1 cellular context compared by ENCODE assay signal in the genomic region with DNA sequence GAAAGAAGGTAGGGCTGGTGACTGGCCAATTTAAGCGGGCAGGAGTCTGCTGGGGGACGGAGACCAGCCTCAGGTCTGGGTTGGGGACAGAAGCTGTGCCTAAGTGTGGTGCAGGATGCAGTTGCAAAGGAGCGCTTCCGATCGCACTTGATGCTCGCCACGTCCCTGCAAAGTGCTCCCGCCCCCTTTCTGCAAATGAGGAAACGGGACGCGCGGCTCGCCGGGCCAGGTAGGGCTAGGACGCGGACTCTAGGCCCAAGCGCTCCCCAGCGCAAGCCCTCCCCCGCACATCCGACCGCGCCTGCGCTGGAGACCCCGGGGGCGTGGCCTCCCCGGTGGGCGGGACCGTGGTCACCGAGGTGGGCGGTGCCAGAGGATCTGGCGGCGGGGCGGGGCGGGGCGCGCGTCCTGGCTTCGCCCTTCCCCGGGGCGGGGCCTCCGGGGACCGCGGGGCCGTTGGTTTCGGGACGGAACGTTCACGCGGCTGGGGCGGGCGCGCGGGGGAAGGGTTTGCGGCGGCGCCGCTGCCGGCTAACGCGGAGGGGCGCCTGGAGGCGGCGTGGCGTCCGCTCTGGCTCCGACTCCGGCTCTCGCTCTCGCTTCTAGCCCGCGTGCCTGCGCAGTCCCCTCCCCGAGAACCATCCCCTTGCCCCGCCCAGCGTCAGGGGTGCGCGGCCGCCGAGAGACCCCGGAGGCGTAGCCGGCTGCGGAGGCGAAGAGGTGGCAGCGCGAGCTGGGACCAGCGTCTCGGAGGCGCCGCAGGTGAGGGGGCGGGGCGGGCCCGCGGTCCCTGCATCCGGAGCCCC.
TF ChIP-seq lines count a peak whose summit lies in the region.

A gene (plus strand): TSS at position 513 of the 806 bp plus-strand sequence. CDS start 12,446 bp downstream, outside the sequence.

TF ChIP-seq in HepG2, 621 proteins besides CTCF, POLR2A, EP300 and RAD21 (continued from another document and continues in another):
- TF ChIP-seq, protein P1, sequence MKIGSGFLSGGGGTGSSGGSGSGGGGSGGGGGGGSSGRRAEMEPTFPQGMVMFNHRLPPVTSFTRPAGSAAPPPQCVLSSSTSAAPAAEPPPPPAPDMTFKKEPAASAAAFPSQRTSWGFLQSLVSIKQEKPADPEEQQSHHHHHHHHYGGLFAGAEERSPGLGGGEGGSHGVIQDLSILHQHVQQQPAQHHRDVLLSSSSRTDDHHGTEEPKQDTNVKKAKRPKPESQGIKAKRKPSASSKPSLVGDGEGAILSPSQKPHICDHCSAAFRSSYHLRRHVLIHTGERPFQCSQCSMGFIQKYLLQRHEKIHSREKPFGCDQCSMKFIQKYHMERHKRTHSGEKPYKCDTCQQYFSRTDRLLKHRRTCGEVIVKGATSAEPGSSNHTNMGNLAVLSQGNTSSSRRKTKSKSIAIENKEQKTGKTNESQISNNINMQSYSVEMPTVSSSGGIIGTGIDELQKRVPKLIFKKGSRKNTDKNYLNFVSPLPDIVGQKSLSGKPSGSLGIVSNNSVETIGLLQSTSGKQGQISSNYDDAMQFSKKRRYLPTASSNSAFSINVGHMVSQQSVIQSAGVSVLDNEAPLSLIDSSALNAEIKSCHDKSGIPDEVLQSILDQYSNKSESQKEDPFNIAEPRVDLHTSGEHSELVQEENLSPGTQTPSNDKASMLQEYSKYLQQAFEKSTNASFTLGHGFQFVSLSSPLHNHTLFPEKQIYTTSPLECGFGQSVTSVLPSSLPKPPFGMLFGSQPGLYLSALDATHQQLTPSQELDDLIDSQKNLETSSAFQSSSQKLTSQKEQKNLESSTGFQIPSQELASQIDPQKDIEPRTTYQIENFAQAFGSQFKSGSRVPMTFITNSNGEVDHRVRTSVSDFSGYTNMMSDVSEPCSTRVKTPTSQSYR (CRISPR knock-in tag; IDR thresholded peaks at IDR 0.05; ENCODE audit: borderline replicate concordance) = peak; percentile 41; the same call in 1 of the 2 replicates
- TF ChIP-seq ZBTB20 (CRISPR knock-in tag; IDR thresholded peaks at IDR 0.05; ENCODE audit: borderline replicate concordance, low read depth) = no peak
- TF ChIP-seq MEF2D (CRISPR knock-in tag; IDR thresholded peaks at IDR 0.05) = no peak
- TF ChIP-seq ZNF256 (CRISPR knock-in tag; conservative IDR thresholded peaks at IDR 0.05) = no peak
- no peak for TF ChIP-seq ZBTB42 (CRISPR knock-in tag; IDR thresholded peaks at IDR 0.05)
- TF ChIP-seq NCOA2 (CRISPR knock-in tag; IDR thresholded peaks at IDR 0.05) = no peak
- TF ChIP-seq, protein P2, sequence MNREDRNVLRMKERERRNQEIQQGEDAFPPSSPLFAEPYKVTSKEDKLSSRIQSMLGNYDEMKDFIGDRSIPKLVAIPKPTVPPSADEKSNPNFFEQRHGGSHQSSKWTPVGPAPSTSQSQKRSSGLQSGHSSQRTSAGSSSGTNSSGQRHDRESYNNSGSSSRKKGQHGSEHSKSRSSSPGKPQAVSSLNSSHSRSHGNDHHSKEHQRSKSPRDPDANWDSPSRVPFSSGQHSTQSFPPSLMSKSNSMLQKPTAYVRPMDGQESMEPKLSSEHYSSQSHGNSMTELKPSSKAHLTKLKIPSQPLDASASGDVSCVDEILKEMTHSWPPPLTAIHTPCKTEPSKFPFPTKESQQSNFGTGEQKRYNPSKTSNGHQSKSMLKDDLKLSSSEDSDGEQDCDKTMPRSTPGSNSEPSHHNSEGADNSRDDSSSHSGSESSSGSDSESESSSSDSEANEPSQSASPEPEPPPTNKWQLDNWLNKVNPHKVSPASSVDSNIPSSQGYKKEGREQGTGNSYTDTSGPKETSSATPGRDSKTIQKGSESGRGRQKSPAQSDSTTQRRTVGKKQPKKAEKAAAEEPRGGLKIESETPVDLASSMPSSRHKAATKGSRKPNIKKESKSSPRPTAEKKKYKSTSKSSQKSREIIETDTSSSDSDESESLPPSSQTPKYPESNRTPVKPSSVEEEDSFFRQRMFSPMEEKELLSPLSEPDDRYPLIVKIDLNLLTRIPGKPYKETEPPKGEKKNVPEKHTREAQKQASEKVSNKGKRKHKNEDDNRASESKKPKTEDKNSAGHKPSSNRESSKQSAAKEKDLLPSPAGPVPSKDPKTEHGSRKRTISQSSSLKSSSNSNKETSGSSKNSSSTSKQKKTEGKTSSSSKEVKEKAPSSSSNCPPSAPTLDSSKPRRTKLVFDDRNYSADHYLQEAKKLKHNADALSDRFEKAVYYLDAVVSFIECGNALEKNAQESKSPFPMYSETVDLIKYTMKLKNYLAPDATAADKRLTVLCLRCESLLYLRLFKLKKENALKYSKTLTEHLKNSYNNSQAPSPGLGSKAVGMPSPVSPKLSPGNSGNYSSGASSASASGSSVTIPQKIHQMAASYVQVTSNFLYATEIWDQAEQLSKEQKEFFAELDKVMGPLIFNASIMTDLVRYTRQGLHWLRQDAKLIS (CRISPR knock-in tag; IDR thresholded peaks at IDR 0.05) = peak; percentile 17; the same call in 1 of the 2 replicates
- peak; percentile 90 for TF ChIP-seq HOXA5 (CRISPR knock-in tag; IDR thresholded peaks at IDR 0.05)
- TF ChIP-seq FOSL2 (CRISPR knock-in tag; IDR thresholded peaks at IDR 0.05) = peak; percentile 16; the same call in 1 of the 2 replicates
- no peak for TF ChIP-seq FLYWCH1 (CRISPR knock-in tag; IDR thresholded peaks at IDR 0.05)
- TF ChIP-seq ZNF775 (CRISPR knock-in tag; IDR thresholded peaks at IDR 0.05; ENCODE audit: borderline replicate concordance) = no peak
- TF ChIP-seq, protein P3, sequence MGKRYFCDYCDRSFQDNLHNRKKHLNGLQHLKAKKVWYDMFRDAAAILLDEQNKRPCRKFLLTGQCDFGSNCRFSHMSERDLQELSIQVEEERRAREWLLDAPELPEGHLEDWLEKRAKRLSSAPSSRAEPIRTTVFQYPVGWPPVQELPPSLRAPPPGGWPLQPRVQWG (CRISPR knock-in tag; IDR thresholded peaks at IDR 0.05; ENCODE audit: borderline replicate concordance, low read depth) = no peak
- 0 out of 2 replicates have a peak, but pooled peaks have one; percentile 21 for TF ChIP-seq KDM3A (CRISPR knock-in tag; IDR thresholded peaks at IDR 0.05; ENCODE audit: low read depth)
- TF ChIP-seq ZNF292 (CRISPR knock-in tag; IDR thresholded peaks at IDR 0.05; ENCODE audit: borderline replicate concordance, low read depth) = no peak
- TF ChIP-seq, protein P4, sequence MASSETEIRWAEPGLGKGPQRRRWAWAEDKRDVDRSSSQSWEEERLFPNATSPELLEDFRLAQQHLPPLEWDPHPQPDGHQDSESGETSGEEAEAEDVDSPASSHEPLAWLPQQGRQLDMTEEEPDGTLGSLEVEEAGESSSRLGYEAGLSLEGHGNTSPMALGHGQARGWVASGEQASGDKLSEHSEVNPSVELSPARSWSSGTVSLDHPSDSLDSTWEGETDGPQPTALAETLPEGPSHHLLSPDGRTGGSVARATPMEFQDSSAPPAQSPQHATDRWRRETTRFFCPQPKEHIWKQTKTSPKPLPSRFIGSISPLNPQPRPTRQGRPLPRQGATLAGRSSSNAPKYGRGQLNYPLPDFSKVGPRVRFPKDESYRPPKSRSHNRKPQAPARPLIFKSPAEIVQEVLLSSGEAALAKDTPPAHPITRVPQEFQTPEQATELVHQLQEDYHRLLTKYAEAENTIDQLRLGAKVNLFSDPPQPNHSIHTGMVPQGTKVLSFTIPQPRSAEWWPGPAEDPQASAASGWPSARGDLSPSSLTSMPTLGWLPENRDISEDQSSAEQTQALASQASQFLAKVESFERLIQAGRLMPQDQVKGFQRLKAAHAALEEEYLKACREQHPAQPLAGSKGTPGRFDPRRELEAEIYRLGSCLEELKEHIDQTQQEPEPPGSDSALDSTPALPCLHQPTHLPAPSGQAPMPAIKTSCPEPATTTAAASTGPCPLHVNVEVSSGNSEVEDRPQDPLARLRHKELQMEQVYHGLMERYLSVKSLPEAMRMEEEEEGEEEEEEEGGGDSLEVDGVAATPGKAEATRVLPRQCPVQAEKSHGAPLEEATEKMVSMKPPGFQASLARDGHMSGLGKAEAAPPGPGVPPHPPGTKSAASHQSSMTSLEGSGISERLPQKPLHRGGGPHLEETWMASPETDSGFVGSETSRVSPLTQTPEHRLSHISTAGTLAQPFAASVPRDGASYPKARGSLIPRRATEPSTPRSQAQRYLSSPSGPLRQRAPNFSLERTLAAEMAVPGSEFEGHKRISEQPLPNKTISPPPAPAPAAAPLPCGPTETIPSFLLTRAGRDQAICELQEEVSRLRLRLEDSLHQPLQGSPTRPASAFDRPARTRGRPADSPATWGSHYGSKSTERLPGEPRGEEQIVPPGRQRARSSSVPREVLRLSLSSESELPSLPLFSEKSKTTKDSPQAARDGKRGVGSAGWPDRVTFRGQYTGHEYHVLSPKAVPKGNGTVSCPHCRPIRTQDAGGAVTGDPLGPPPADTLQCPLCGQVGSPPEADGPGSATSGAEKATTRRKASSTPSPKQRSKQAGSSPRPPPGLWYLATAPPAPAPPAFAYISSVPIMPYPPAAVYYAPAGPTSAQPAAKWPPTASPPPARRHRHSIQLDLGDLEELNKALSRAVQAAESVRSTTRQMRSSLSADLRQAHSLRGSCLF (CRISPR knock-in tag; IDR thresholded peaks at IDR 0.05; ENCODE audit: borderline replicate concordance) = no peak
- TF ChIP-seq TRIM24 (CRISPR knock-in tag; IDR thresholded peaks at IDR 0.05) = no peak
- TF ChIP-seq ZNF724P (CRISPR knock-in tag; IDR thresholded peaks at IDR 0.05; ENCODE audit: borderline replicate concordance) = no peak
- no peak for TF ChIP-seq ARHGAP35 (CRISPR knock-in tag; IDR thresholded peaks at IDR 0.05; ENCODE audit: borderline replicate concordance)
- no peak for TF ChIP-seq ISX (CRISPR knock-in tag; conservative IDR thresholded peaks at IDR 0.05)
- 0 out of 2 replicates have a peak, but pooled peaks have one; percentile 14 for TF ChIP-seq RFXAP (CRISPR knock-in tag; IDR thresholded peaks at IDR 0.05; ENCODE audit: borderline replicate concordance)
- TF ChIP-seq EED (CRISPR knock-in tag; IDR thresholded peaks at IDR 0.05) = no peak; the same call in 1 of the 2 replicates
- TF ChIP-seq, protein P5, sequence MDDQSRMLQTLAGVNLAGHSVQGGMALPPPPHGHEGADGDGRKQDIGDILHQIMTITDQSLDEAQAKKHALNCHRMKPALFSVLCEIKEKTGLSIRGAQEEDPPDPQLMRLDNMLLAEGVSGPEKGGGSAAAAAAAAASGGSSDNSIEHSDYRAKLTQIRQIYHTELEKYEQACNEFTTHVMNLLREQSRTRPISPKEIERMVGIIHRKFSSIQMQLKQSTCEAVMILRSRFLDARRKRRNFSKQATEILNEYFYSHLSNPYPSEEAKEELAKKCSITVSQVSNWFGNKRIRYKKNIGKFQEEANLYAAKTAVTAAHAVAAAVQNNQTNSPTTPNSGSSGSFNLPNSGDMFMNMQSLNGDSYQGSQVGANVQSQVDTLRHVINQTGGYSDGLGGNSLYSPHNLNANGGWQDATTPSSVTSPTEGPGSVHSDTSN (CRISPR knock-in tag; IDR thresholded peaks at IDR 0.05; ENCODE audit: borderline replicate concordance) = no peak
- TF ChIP-seq DR1 (CRISPR knock-in tag; IDR thresholded peaks at IDR 0.05) = peak; percentile 49; the same call in 1 of the 2 replicates
- 0 out of 2 replicates have a peak, but pooled peaks have one; percentile 47 for TF ChIP-seq SRF (IDR thresholded peaks at IDR 0.05; ENCODE audit: low read depth, low read length)
- TF ChIP-seq, protein P6, sequence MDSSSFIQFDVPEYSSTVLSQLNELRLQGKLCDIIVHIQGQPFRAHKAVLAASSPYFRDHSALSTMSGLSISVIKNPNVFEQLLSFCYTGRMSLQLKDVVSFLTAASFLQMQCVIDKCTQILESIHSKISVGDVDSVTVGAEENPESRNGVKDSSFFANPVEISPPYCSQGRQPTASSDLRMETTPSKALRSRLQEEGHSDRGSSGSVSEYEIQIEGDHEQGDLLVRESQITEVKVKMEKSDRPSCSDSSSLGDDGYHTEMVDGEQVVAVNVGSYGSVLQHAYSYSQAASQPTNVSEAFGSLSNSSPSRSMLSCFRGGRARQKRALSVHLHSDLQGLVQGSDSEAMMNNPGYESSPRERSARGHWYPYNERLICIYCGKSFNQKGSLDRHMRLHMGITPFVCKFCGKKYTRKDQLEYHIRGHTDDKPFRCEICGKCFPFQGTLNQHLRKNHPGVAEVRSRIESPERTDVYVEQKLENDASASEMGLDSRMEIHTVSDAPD (CRISPR knock-in tag; IDR thresholded peaks at IDR 0.05) = 0 out of 2 replicates have a peak, but pooled peaks have one; percentile 23
- peak; percentile 92 for TF ChIP-seq GABPB1 (CRISPR knock-in tag; IDR thresholded peaks at IDR 0.05)
- TF ChIP-seq ZNF24 (IDR thresholded peaks at IDR 0.05) = no peak
- peak; percentile 93 for TF ChIP-seq IRX3 (CRISPR knock-in tag; IDR thresholded peaks at IDR 0.05; ENCODE audit: borderline replicate concordance, low read depth)
- TF ChIP-seq KMT2A (CRISPR knock-in tag; IDR thresholded peaks at IDR 0.05) = peak; percentile 43
- TF ChIP-seq ZFP36L1 (CRISPR knock-in tag; IDR thresholded peaks at IDR 0.05) = no peak
- peak; percentile 55 for TF ChIP-seq ZMYM4 (CRISPR knock-in tag; IDR thresholded peaks at IDR 0.05)
- no peak; the same call in 1 of the 2 replicates for TF ChIP-seq NR2F2 (IDR thresholded peaks at IDR 0.05; ENCODE audit: borderline replicate concordance, low read depth)
- no peak for TF ChIP-seq HHEX (CRISPR knock-in tag; IDR thresholded peaks at IDR 0.05)
- TF ChIP-seq, protein P7, sequence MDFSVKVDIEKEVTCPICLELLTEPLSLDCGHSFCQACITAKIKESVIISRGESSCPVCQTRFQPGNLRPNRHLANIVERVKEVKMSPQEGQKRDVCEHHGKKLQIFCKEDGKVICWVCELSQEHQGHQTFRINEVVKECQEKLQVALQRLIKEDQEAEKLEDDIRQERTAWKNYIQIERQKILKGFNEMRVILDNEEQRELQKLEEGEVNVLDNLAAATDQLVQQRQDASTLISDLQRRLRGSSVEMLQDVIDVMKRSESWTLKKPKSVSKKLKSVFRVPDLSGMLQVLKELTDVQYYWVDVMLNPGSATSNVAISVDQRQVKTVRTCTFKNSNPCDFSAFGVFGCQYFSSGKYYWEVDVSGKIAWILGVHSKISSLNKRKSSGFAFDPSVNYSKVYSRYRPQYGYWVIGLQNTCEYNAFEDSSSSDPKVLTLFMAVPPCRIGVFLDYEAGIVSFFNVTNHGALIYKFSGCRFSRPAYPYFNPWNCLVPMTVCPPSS (IDR thresholded peaks at IDR 0.05) = no peak
- TF ChIP-seq, protein P8, sequence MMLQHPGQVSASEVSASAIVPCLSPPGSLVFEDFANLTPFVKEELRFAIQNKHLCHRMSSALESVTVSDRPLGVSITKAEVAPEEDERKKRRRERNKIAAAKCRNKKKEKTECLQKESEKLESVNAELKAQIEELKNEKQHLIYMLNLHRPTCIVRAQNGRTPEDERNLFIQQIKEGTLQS (CRISPR knock-in tag; IDR thresholded peaks at IDR 0.05) = no peak
- TF ChIP-seq MAF1 (CRISPR knock-in tag; IDR thresholded peaks at IDR 0.05; ENCODE audit: borderline replicate concordance) = no peak
- peak; percentile 82 for TF ChIP-seq PHF8 (CRISPR knock-in tag; IDR thresholded peaks at IDR 0.05)
- TF ChIP-seq, protein P9, sequence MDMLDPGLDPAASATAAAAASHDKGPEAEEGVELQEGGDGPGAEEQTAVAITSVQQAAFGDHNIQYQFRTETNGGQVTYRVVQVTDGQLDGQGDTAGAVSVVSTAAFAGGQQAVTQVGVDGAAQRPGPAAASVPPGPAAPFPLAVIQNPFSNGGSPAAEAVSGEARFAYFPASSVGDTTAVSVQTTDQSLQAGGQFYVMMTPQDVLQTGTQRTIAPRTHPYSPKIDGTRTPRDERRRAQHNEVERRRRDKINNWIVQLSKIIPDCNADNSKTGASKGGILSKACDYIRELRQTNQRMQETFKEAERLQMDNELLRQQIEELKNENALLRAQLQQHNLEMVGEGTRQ (IDR thresholded peaks at IDR 0.05; ENCODE audit: low read depth, low read length) = no peak
- TF ChIP-seq, protein P9 (CRISPR knock-in tag; IDR thresholded peaks at IDR 0.05; ENCODE audit: borderline replicate concordance) = no peak
- no peak for TF ChIP-seq ZNF30 (CRISPR knock-in tag; IDR thresholded peaks at IDR 0.05)
